ENCODE assay signal across 1 cellular context in genomic region chr9:121684381-121685145, GRCh38.
TF ChIP-seq lines count a peak whose summit lies in the region.

No MANE protein-coding gene starts in this region.

TF ChIP-seq in H1, 55 proteins besides CTCF, POLR2A, EP300 and RAD21:
- TF ChIP-seq JUN (IDR thresholded peaks at IDR 0.05; ENCODE audit: low read depth, low read length) (no peak), TEAD4 (IDR thresholded peaks at IDR 0.05; ENCODE audit: low read depth, low read length) (peak; percentile 16; the same call in 1 of the 2 replicates), GABPA (IDR thresholded peaks at IDR 0.05; ENCODE audit: borderline replicate concordance, insufficient read depth, low read length) (peak; percentile 72; the same call in 1 of the 2 replicates), SIN3A (conservative IDR thresholded peaks at IDR 0.05 in 1 of 2, IDR thresholded peaks at IDR 0.05 in 1 of 2; ENCODE audit: low read depth in 1 of 2, low read length in 2 of 2) (peak in 1 of 2 experiments; percentile 49; a peak in 1 of 4 replicates), TAF7 (optimal IDR thresholded peaks at IDR 0.05; ENCODE audit: borderline replicate concordance, low read depth, low read length) (no peak)
TF ChIP-seq in H1: peak in this region for 3.
